Comparison of ENCODE assay signal across 1 cellular context in genomic region chr13:27822873-27823311, GRCh38.
TF ChIP-seq lines count a peak whose summit lies in the region.

No MANE protein-coding gene starts in this region.

TF ChIP-seq in GM12878, 131 proteins besides CTCF, POLR2A, EP300 and RAD21:
- peak; percentile 69; the same call in 1 of the 2 replicates for TF ChIP-seq HDAC2 (IDR thresholded peaks at IDR 0.05)
- peak; percentile 99 for TF ChIP-seq HDAC6 (IDR thresholded peaks at IDR 0.05; ENCODE audit: unreplicated experiment)
- TF ChIP-seq ATF3 (IDR thresholded peaks at IDR 0.05; ENCODE audit: borderline replicate concordance, extremely low read depth, low read depth, low read length) = no peak
TF ChIP-seq in GM12878: peak in this region for 2.
